ENCODE assay signal across 8 cellular contexts in the genomic region with DNA sequence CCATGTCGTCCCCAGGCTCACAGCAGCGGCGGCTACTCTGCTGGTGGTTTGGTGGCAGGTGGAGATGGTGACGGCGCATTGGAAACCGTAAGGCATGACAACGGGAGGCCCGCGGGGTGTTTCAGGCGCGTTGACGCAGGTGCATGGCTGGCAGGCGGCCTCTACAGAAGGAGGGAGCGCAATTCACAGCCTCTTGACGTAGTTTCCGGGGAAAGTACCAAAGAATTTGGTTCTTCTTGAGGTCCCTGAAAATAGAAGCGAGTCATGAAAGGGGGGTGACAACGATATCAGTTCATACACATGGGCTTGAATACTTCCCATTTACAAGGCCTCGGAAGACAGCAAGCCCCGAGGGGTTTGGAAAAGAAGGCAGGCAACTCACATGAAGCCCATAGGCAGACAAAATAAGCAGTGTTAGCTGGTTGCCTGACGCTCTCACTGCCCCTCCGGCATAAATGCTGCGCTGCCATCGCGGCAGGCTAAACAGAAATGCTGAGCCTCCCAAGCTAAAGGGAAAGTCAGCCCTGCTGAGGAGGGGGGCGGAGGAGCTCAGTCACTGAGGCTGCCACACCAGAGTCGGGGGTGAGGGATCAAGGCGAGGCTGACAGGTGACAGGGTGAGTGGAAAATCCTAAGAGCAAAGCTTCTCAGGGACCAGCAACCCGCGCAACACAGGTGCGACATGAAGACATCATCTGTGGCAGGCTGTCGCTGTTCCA. TPM values are rescaled to one million over a fixed set of nuclear protein-coding genes. Genes with fewer than 3 reads are reported as not detected.
DNase-seq lines count a peak whose midpoint lies in the region; ATAC-seq and TF ChIP-seq lines count a peak whose summit lies in the region.

No MANE protein-coding gene starts in this region.

- H3K9me3 ChIP-seq in left lung, result no peaks in the 10 kb centered on the region
- no peaks in the 10 kb centered on the region for H3K9me3 ChIP-seq in colonic mucosa

- H3K27ac ChIP-seq in left lung, result no peak overlapping the region
- no peak overlapping the region for H3K27ac ChIP-seq in colonic mucosa

- no peak overlapping the region for H3K4me3 ChIP-seq in left lung
- H3K4me3 ChIP-seq in colonic mucosa, result no peak overlapping the region

- H3K27me3 ChIP-seq in left lung (peaks cover 0 to 27% of the 10 kb centered on the region in 2 donors), colonic mucosa (no peaks in the 10 kb centered on the region)

- TF ChIP-seq CTCF in left lung (IDR thresholded peaks at IDR 0.05) (no peak), colonic mucosa (IDR thresholded peaks at IDR 0.05) (no peak)

- H3K36me3 ChIP-seq in left lung (no peaks in the 10 kb centered on the region), colonic mucosa (no peaks in the 10 kb centered on the region)

- DNase-seq in AG20443 (ENCODE audit: low spot score), result peak; percentile 17
- peak; percentile 13 for DNase-seq in activated T-helper 1 cell treated with Interleukin-2 at 50 U/mL for 16 hours (ENCODE audit: low read depth)
- DNase-seq in left lung, result no peak
- peak; percentile 51 to 75 (median 67) for DNase-seq in stimulated activated naive CD4-positive, alpha-beta T cell (lab: John Stamatoyannopoulos, UW)
- no peak for DNase-seq in colonic mucosa
- DNase-seq in midbrain (lab: John Stamatoyannopoulos, UW), result no peak

- intact Hi-C loops in left lung (cut with DNase I), result no loop called here
- intact Hi-C loops in colonic mucosa (cut with DNase I), result no loop called here

- ATAC-seq in GM19467 (IDR thresholded peaks at IDR 0.05; ENCODE audit: unreplicated experiment) (peak; percentile 99), HG03571 (IDR thresholded peaks at IDR 0.05; ENCODE audit: unreplicated experiment) (peak; percentile 87), left lung (peak; percentile 25)

- no peaks in the 10 kb centered on the region for H3K4me1 ChIP-seq in left lung
- H3K4me1 ChIP-seq in colonic mucosa, result no peaks in the 10 kb centered on the region

- H3K9ac ChIP-seq in colonic mucosa (ENCODE audit: low read depth in 2 of 2, low read length in 2 of 2), result peak overlapping the region in 1 of 2 donors; percentile 55

RNA-seq across cellular contexts. Expression of a gene that starts 52.3 kb away (rescaled TPM):
- 10 to 100 TPM; 33.6 to 43.1 TPM for total RNA-seq in left lung
- 10 to 100 TPM in 1 of 2 donors, 1 to 10 TPM in 1; 5.0 to 34.9 TPM for total RNA-seq in colonic mucosa

Comparison
In these comparisons a context has a peak if more than half of its experiments do, and no peak if none do; other contexts are left out.
1. DNase-seq: peak in AG20443 (single experiment), activated T-helper 1 cell treated with Interleukin-2 at 50 U/mL for 16 hours (single experiment) and stimulated activated naive CD4-positive, alpha-beta T cell (6 of 6); none in left lung (0 of 2), colonic mucosa (single experiment) and midbrain (single experiment).
2. ATAC-seq: peak in every context shown above with its lines; median percentile 99 in GM19467; 87 in HG03571; 25 in left lung.